ENCODE assay signal across 1 cellular context in the genomic region with DNA sequence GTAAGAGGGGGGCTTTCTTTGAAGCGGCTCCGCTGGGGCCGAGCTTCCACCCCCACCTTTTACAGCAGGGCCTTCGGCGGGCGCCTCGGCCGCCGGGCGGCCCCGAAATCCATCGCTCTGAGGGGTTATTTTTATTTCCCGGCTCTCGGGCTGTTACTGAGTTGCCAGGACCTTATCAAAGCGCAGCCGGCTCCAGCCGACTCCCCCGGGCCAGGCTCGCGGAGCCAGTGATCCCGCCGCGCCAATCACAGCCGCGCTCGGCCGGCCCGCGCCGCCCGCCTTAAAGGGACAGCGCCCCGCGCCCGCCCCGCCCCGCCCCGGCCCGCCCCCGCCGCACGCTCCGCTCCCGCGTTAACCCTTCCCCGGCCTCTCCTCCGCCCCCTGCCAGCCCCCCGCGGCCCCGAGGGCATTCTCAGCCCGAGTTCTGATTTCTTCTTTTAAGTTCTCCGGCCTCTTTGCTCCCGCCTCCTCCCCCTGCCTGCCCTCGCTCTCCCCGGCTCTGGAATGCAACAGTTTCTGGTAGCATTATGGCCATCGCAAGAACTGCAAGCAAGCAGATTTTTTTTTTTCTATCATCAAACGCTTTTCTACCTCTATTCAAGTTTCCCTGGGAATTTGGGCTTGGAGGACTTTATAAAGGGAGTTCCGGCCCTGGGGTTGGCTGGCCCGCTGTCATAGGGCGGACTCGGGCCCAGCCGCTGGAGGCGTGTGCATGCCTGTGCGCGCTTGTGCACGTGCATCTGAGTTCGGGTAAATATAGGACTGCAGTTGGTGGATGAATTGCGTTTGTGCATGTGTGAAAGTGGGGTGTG.
A peak's percentile ranks its signal among the peaks of the same experiment; 100 is the strongest.
TF ChIP-seq lines count a peak whose summit lies in the region.

A gene with protein sequence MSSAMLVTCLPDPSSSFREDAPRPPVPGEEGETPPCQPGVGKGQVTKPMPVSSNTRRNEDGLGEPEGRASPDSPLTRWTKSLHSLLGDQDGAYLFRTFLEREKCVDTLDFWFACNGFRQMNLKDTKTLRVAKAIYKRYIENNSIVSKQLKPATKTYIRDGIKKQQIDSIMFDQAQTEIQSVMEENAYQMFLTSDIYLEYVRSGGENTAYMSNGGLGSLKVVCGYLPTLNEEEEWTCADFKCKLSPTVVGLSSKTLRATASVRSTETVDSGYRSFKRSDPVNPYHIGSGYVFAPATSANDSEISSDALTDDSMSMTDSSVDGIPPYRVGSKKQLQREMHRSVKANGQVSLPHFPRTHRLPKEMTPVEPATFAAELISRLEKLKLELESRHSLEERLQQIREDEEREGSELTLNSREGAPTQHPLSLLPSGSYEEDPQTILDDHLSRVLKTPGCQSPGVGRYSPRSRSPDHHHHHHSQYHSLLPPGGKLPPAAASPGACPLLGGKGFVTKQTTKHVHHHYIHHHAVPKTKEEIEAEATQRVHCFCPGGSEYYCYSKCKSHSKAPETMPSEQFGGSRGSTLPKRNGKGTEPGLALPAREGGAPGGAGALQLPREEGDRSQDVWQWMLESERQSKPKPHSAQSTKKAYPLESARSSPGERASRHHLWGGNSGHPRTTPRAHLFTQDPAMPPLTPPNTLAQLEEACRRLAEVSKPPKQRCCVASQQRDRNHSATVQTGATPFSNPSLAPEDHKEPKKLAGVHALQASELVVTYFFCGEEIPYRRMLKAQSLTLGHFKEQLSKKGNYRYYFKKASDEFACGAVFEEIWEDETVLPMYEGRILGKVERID (minus strand): TSS at position 255 of the 812 bp plus-strand sequence. CDS start 3,028 bp downstream, outside the sequence.

TF ChIP-seq in HepG2, 621 proteins besides CTCF, POLR2A, EP300 and RAD21 (continues in another document):
- TF ChIP-seq, protein P1, sequence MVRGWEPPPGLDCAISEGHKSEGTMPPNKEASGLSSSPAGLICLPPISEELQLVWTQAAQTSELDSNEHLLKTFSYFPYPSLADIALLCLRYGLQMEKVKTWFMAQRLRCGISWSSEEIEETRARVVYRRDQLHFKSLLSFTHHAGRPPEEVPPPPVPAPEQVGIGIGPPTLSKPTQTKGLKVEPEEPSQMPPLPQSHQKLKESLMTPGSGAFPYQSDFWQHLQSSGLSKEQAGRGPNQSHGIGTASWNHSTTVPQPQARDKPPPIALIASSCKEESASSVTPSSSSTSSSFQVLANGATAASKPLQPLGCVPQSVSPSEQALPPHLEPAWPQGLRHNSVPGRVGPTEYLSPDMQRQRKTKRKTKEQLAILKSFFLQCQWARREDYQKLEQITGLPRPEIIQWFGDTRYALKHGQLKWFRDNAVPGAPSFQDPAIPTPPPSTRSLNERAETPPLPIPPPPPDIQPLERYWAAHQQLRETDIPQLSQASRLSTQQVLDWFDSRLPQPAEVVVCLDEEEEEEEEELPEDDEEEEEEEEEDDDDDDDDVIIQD (CRISPR knock-in tag; IDR thresholded peaks at IDR 0.05; ENCODE audit: low read depth): no peak
- TF ChIP-seq ZNF549 (CRISPR knock-in tag; IDR thresholded peaks at IDR 0.05): no peak
- TF ChIP-seq ZNF660 (CRISPR knock-in tag; IDR thresholded peaks at IDR 0.05; ENCODE audit: borderline replicate concordance, low read depth): 0 out of 2 replicates have a peak, but pooled peaks have one; percentile 91
- TF ChIP-seq, protein P2, sequence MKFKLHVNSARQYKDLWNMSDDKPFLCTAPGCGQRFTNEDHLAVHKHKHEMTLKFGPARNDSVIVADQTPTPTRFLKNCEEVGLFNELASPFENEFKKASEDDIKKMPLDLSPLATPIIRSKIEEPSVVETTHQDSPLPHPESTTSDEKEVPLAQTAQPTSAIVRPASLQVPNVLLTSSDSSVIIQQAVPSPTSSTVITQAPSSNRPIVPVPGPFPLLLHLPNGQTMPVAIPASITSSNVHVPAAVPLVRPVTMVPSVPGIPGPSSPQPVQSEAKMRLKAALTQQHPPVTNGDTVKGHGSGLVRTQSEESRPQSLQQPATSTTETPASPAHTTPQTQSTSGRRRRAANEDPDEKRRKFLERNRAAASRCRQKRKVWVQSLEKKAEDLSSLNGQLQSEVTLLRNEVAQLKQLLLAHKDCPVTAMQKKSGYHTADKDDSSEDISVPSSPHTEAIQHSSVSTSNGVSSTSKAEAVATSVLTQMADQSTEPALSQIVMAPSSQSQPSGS (CRISPR knock-in tag; IDR thresholded peaks at IDR 0.05): peak; percentile 36; the same call in 1 of the 2 replicates
- TF ChIP-seq SP4 (CRISPR knock-in tag; IDR thresholded peaks at IDR 0.05): peak; percentile 65; the same call in 1 of the 2 replicates
- no peak for TF ChIP-seq ZFP62 (CRISPR knock-in tag; IDR thresholded peaks at IDR 0.05)
- TF ChIP-seq ZNF557 (CRISPR knock-in tag; IDR thresholded peaks at IDR 0.05): peak; percentile 97; the same call in 1 of the 2 replicates
- TF ChIP-seq, protein P3, sequence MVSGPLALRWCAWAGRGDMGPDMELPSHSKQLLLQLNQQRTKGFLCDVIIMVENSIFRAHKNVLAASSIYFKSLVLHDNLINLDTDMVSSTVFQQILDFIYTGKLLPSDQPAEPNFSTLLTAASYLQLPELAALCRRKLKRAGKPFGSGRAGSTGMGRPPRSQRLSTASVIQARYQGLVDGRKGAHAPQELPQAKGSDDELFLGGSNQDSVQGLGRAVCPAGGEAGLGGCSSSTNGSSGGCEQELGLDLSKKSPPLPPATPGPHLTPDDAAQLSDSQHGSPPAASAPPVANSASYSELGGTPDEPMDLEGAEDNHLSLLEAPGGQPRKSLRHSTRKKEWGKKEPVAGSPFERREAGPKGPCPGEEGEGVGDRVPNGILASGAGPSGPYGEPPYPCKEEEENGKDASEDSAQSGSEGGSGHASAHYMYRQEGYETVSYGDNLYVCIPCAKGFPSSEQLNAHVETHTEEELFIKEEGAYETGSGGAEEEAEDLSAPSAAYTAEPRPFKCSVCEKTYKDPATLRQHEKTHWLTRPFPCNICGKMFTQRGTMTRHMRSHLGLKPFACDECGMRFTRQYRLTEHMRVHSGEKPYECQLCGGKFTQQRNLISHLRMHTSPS (CRISPR knock-in tag; IDR thresholded peaks at IDR 0.05; ENCODE audit: low read depth): no peak
- peak; percentile 93 for TF ChIP-seq JUNB (CRISPR knock-in tag; IDR thresholded peaks at IDR 0.05; ENCODE audit: borderline replicate concordance)
- peak; percentile 77 for TF ChIP-seq JUN (CRISPR knock-in tag; IDR thresholded peaks at IDR 0.05)
- TF ChIP-seq, protein P4, sequence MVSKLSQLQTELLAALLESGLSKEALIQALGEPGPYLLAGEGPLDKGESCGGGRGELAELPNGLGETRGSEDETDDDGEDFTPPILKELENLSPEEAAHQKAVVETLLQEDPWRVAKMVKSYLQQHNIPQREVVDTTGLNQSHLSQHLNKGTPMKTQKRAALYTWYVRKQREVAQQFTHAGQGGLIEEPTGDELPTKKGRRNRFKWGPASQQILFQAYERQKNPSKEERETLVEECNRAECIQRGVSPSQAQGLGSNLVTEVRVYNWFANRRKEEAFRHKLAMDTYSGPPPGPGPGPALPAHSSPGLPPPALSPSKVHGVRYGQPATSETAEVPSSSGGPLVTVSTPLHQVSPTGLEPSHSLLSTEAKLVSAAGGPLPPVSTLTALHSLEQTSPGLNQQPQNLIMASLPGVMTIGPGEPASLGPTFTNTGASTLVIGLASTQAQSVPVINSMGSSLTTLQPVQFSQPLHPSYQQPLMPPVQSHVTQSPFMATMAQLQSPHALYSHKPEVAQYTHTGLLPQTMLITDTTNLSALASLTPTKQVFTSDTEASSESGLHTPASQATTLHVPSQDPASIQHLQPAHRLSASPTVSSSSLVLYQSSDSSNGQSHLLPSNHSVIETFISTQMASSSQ (IDR thresholded peaks at IDR 0.05; ENCODE audit: low read depth): peak; percentile 49; the same call in 1 of the 2 replicates
- TF ChIP-seq, protein P4 (CRISPR knock-in tag; IDR thresholded peaks at IDR 0.05; ENCODE audit: borderline replicate concordance): peak; percentile 85; the same call in 1 of the 2 replicates
- TF ChIP-seq ZNF432 (CRISPR knock-in tag; IDR thresholded peaks at IDR 0.05; ENCODE audit: borderline replicate concordance): no peak
- peak; percentile 88 for TF ChIP-seq EED (CRISPR knock-in tag; IDR thresholded peaks at IDR 0.05)
- TF ChIP-seq ZKSCAN1 (IDR thresholded peaks at IDR 0.05; ENCODE audit: low read length): no peak
- no peak for TF ChIP-seq KAT2B (IDR thresholded peaks at IDR 0.05; ENCODE audit: borderline replicate concordance, low read depth, low read length)
- 0 out of 2 replicates have a peak, but pooled peaks have one; percentile 53 for TF ChIP-seq KLF12 (CRISPR knock-in tag; IDR thresholded peaks at IDR 0.05; ENCODE audit: borderline replicate concordance)
- peak; percentile 67 for TF ChIP-seq ZNF556 (CRISPR knock-in tag; IDR thresholded peaks at IDR 0.05; ENCODE audit: borderline replicate concordance)
- TF ChIP-seq, protein P5, sequence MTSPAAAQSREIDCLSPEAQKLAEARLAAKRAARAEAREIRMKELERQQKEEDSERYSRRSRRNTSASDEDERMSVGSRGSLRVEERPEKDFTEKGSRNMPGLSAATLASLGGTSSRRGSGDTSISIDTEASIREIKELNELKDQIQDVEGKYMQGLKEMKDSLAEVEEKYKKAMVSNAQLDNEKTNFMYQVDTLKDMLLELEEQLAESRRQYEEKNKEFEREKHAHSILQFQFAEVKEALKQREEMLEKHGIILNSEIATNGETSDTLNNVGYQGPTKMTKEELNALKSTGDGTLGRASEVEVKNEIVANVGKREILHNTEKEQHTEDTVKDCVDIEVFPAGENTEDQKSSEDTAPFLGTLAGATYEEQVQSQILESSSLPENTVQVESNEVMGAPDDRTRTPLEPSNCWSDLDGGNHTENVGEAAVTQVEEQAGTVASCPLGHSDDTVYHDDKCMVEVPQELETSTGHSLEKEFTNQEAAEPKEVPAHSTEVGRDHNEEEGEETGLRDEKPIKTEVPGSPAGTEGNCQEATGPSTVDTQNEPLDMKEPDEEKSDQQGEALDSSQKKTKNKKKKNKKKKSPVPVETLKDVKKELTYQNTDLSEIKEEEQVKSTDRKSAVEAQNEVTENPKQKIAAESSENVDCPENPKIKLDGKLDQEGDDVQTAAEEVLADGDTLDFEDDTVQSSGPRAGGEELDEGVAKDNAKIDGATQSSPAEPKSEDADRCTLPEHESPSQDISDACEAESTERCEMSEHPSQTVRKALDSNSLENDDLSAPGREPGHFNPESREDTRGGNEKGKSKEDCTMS (CRISPR knock-in tag; conservative IDR thresholded peaks at IDR 0.05): no peak; the same call in 1 of the 2 replicates
- TF ChIP-seq, protein P6, sequence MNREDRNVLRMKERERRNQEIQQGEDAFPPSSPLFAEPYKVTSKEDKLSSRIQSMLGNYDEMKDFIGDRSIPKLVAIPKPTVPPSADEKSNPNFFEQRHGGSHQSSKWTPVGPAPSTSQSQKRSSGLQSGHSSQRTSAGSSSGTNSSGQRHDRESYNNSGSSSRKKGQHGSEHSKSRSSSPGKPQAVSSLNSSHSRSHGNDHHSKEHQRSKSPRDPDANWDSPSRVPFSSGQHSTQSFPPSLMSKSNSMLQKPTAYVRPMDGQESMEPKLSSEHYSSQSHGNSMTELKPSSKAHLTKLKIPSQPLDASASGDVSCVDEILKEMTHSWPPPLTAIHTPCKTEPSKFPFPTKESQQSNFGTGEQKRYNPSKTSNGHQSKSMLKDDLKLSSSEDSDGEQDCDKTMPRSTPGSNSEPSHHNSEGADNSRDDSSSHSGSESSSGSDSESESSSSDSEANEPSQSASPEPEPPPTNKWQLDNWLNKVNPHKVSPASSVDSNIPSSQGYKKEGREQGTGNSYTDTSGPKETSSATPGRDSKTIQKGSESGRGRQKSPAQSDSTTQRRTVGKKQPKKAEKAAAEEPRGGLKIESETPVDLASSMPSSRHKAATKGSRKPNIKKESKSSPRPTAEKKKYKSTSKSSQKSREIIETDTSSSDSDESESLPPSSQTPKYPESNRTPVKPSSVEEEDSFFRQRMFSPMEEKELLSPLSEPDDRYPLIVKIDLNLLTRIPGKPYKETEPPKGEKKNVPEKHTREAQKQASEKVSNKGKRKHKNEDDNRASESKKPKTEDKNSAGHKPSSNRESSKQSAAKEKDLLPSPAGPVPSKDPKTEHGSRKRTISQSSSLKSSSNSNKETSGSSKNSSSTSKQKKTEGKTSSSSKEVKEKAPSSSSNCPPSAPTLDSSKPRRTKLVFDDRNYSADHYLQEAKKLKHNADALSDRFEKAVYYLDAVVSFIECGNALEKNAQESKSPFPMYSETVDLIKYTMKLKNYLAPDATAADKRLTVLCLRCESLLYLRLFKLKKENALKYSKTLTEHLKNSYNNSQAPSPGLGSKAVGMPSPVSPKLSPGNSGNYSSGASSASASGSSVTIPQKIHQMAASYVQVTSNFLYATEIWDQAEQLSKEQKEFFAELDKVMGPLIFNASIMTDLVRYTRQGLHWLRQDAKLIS (CRISPR knock-in tag; IDR thresholded peaks at IDR 0.05): no peak
- TF ChIP-seq HMG20A (CRISPR knock-in tag; IDR thresholded peaks at IDR 0.05; ENCODE audit: borderline replicate concordance): peak; percentile 13; the same call in 1 of the 2 replicates
- TF ChIP-seq, protein P7, sequence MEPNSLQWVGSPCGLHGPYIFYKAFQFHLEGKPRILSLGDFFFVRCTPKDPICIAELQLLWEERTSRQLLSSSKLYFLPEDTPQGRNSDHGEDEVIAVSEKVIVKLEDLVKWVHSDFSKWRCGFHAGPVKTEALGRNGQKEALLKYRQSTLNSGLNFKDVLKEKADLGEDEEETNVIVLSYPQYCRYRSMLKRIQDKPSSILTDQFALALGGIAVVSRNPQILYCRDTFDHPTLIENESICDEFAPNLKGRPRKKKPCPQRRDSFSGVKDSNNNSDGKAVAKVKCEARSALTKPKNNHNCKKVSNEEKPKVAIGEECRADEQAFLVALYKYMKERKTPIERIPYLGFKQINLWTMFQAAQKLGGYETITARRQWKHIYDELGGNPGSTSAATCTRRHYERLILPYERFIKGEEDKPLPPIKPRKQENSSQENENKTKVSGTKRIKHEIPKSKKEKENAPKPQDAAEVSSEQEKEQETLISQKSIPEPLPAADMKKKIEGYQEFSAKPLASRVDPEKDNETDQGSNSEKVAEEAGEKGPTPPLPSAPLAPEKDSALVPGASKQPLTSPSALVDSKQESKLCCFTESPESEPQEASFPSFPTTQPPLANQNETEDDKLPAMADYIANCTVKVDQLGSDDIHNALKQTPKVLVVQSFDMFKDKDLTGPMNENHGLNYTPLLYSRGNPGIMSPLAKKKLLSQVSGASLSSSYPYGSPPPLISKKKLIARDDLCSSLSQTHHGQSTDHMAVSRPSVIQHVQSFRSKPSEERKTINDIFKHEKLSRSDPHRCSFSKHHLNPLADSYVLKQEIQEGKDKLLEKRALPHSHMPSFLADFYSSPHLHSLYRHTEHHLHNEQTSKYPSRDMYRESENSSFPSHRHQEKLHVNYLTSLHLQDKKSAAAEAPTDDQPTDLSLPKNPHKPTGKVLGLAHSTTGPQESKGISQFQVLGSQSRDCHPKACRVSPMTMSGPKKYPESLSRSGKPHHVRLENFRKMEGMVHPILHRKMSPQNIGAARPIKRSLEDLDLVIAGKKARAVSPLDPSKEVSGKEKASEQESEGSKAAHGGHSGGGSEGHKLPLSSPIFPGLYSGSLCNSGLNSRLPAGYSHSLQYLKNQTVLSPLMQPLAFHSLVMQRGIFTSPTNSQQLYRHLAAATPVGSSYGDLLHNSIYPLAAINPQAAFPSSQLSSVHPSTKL (CRISPR knock-in tag; IDR thresholded peaks at IDR 0.05): peak; percentile 82
- no peak for TF ChIP-seq NR3C1 (CRISPR knock-in tag; IDR thresholded peaks at IDR 0.05)
- TF ChIP-seq XRCC5 (optimal IDR thresholded peaks at IDR 0.05; ENCODE audit: low read length): peak; percentile 58
